ENCODE assay signal across 22 cellular contexts in the genomic region with DNA sequence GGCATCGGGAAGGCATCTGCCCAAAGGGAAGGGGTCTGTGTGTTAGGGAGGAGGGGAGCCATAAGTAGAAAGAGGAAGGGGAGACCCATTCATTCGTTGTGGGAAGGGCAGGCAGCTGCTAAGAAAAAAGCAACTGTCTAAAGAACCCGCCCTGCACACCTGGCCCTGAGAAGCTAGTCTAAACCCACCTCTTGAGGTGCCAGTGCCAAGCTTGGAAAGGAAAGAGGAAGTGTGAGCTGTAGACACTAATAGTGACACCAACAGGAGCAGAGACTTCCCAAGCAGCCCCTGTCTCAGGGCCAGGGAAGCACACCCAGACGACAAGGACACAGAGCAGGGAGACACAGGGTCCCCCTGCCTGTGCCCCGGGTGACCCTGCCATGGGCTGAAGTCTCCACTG. TPM values are rescaled to one million over a fixed set of nuclear protein-coding genes. Genes with fewer than 3 reads are reported as not detected.
"Had no signal": no experiment of that assay in that cellular context is flagged by ENCODE, and none has a peak within 500 bp of the region (broad histone marks: within the 10 kb centered on the region; RNA-seq: fewer than 3 reads in every experiment).

No MANE protein-coding gene starts in this region.

- H3K27ac ChIP-seq: coronary artery, esophagus squamous epithelium, neural progenitor cell, right lobe of liver had no signal

- DNase-seq: activated CD4-positive, alpha-beta T cell treated with anti-CD3 and anti-CD28 coated beads for 48 hours; activated CD8-positive, alpha-beta memory T cell treated with anti-CD3 and anti-CD28 coated beads, Interleukin-2, amount 50 U/mL, for 4 hours; activated CD8-positive, alpha-beta T cell treated with anti-CD3 and anti-CD28 coated beads, Interleukin-2, amount 10 ng/mL, durations not matched to agents 7 days and 5 days; activated gamma-delta T cell; activated T-cell treated with anti-CD3 and anti-CD28 coated beads, Interleukin-2, amount 50 U/mL, for 48 hours; amygdala; central memory CD4-positive, alpha-beta T cell; esophagus squamous epithelium; hippocampal formation; right lobe of liver had no signal

- H3K9ac ChIP-seq: neural progenitor cell had no signal

- H3K9me3 Mint-ChIP-seq: activated naive CD4-positive, alpha-beta T cell treated with anti-CD3 and anti-CD28 coated beads, Interleukin-2, amount 50 U/mL, for 72 hours; brain; neural progenitor cell; WTC11 had no signal

- H3K27me3 ChIP-seq: esophagus squamous epithelium, neural progenitor cell, right lobe of liver had no signal

- H3K9me3 ChIP-seq: esophagus squamous epithelium, right lobe of liver had no signal

- H3K27ac Mint-ChIP-seq: activated CD8-positive, alpha-beta T cell treated with anti-CD3 and anti-CD28 coated beads, Interleukin-2, amount 10 ng/mL, durations not matched to agents 7 days and 5 days; activated naive CD4-positive, alpha-beta T cell treated with anti-CD3 and anti-CD28 coated beads, Interleukin-2, amount 50 U/mL, for 72 hours; brain; neural progenitor cell; WTC11 had no signal

- H3K4me3 Mint-ChIP-seq: activated CD8-positive, alpha-beta T cell treated with anti-CD3 and anti-CD28 coated beads, Interleukin-2, amount 10 ng/mL, durations not matched to agents 7 days and 5 days; brain; neural progenitor cell; WTC11 had no signal

- H3K4me3 ChIP-seq: coronary artery, esophagus squamous epithelium, neural progenitor cell, right lobe of liver had no signal

- ATAC-seq: activated CD8-positive, alpha-beta T cell treated with anti-CD3 and anti-CD28 coated beads, Interleukin-2, amount 10 ng/mL, durations not matched to agents 7 days and 5 days; left lobe of liver had no signal

- H3K4me2 ChIP-seq: neural progenitor cell had no signal

- H3K4me1 ChIP-seq: esophagus squamous epithelium, neural progenitor cell, right lobe of liver had no signal

- H3K4me1 Mint-ChIP-seq: brain had no signal

- H3K36me3 ChIP-seq: esophagus squamous epithelium, neural progenitor cell, right lobe of liver had no signal

RNA-seq across cellular contexts. Expression of gene PRSS58, which starts 40.8 kb away (rescaled TPM):
- total RNA-seq: activated CD8-positive, alpha-beta T cell treated with anti-CD3 and anti-CD28 coated beads, Interleukin-2, amount 10 ng/mL, durations not matched to agents 7 days and 5 days; activated naive CD4-positive, alpha-beta T cell treated with anti-CD3 and anti-CD28 coated beads, Interleukin-2, amount 50 U/mL, for 72 hours; endothelial cell of umbilical vein; esophagus squamous epithelium; fibroblast of villous mesenchyme; left lobe of liver; mammary epithelial cell; osteocyte; pulmonary artery endothelial cell; right lobe of liver; WTC11 had no signal
- polyA plus RNA-seq: endothelial cell of umbilical vein, keratinocyte, mammary epithelial cell had no signal
